ENCODE assay signal across 8 cellular contexts in genomic region chr10:123154943-123155505, GRCh38. TPM values are rescaled to one million over a fixed set of nuclear protein-coding genes. Genes with fewer than 3 reads are reported as not detected.
DNase-seq lines count a peak whose midpoint lies in the region; ATAC-seq and TF ChIP-seq lines count a peak whose summit lies in the region.

No MANE protein-coding gene starts in this region.

- peaks cover 22% of the 10 kb centered on the region for H3K27me3 Mint-ChIP-seq in HFFc6 (ENCODE audit: insufficient read depth)
- H3K27me3 Mint-ChIP-seq in dendritic cell treated with granulocyte-macrophage colony-stimulating factor and Interleukin-4, amounts not matched to agents 40 ng/mL and 50 ng/mL, for 4 days = peaks cover 34% of the 10 kb centered on the region

- H4K20me1 ChIP-seq in OCI-LY7 (ENCODE audit: insufficient read depth, low read length) = peaks cover 42% of the 10 kb centered on the region

- peak overlapping the region; percentile 98 for H3K27ac Mint-ChIP-seq in HFFc6
- H3K27ac Mint-ChIP-seq in dendritic cell treated with granulocyte-macrophage colony-stimulating factor and Interleukin-4, amounts not matched to agents 40 ng/mL and 50 ng/mL, for 4 days = peak overlapping the region; percentile 95

- H3K9me3 ChIP-seq in OCI-LY7 (ENCODE audit: low read length) (no peaks in the 10 kb centered on the region), mucosa of descending colon (no peaks in the 10 kb centered on the region)

- H3K9me3 Mint-ChIP-seq in HFFc6 = no peaks in the 10 kb centered on the region
- H3K9me3 Mint-ChIP-seq in dendritic cell treated with granulocyte-macrophage colony-stimulating factor and Interleukin-4, amounts not matched to agents 40 ng/mL and 50 ng/mL, for 4 days = no peaks in the 10 kb centered on the region

- no TSS peak for BruUV-seq in OCI-LY7 (replicated peaks; lab: Mats Ljungman, UMichigan)

- DNase-seq in NCI-H2227 (lab: John Stamatoyannopoulos, UW; ENCODE audit: unreplicated experiment) (peak; percentile 49), NCI-H2227 treated with DMSO at 0.1 percent for 48 hours (lab: John Stamatoyannopoulos, UW) (no peak), HFFc6 (peak; percentile 44), OCI-LY7 (ENCODE audit: low spot score) (no peak), mucosa of descending colon (peak in 1 of 3 donors; percentile 53), NCI-H345 (lab: John Stamatoyannopoulos, UW) (no peak), ureter (ENCODE audit: low spot score) (no peak)

- CTCF ChIA-PET in OCI-LY7 (lab: Charles Lee; ENCODE audit: unreplicated experiment) = no interaction called here

- peaks cover 54% of the 10 kb centered on the region for H3K36me3 ChIP-seq in OCI-LY7 (ENCODE audit: insufficient read depth, low read length)
- peaks cover 4% of the 10 kb centered on the region for H3K36me3 ChIP-seq in mucosa of descending colon (ENCODE audit: low read depth)

- peaks cover 40% of the 10 kb centered on the region for H3K36me3 Mint-ChIP-seq in HFFc6 (ENCODE audit: low read depth)
- peaks cover 50% of the 10 kb centered on the region for H3K36me3 Mint-ChIP-seq in dendritic cell treated with granulocyte-macrophage colony-stimulating factor and Interleukin-4, amounts not matched to agents 40 ng/mL and 50 ng/mL, for 4 days (ENCODE audit: low read depth)

- peaks cover 57% of the 10 kb centered on the region for H3K79me2 ChIP-seq in OCI-LY7 (ENCODE audit: insufficient read depth, low read depth, low read length)

- TF ChIP-seq CTCF in HFFc6 (IDR thresholded peaks at IDR 0.05) = no peak
- no peak for TF ChIP-seq CTCF in OCI-LY7 (conservative IDR thresholded peaks at IDR 0.05; ENCODE audit: low read length)
- TF ChIP-seq CTCF in mucosa of descending colon (IDR thresholded peaks at IDR 0.05) = no peak

- H2AFZ ChIP-seq in OCI-LY7 (ENCODE audit: low read length) = no peak overlapping the region

- H3K4me3 Mint-ChIP-seq in HFFc6 = peak overlapping the region; percentile 81
- H3K4me3 Mint-ChIP-seq in dendritic cell treated with granulocyte-macrophage colony-stimulating factor and Interleukin-4, amounts not matched to agents 40 ng/mL and 50 ng/mL, for 4 days = peak overlapping the region; percentile 96

- peak overlapping the region; percentile 72 for H3K4me2 ChIP-seq in OCI-LY7 (ENCODE audit: low read length)

- H3K4me3 ChIP-seq in OCI-LY7 (ENCODE audit: low read depth, low read length, poor library complexity, severe bottlenecking) (peak overlapping the region; percentile 92), mucosa of descending colon (peak overlapping the region; percentile 93)

- no peaks in the 10 kb centered on the region for H3K9me2 ChIP-seq in OCI-LY7 (ENCODE audit: insufficient read depth, low read length)

- POLR2A ChIA-PET in OCI-LY7 (lab: Charles Lee) = interaction anchor here (1.3 kb wide), 1 partner anchor 20 kb away, joined by 3 read pairs; no protein-coding TSS in a partner anchor

- H3K27ac ChIP-seq in OCI-LY7 (ENCODE audit: low read depth, low read length, poor library complexity, severe bottlenecking) = peak overlapping the region; percentile 83

- peaks cover 57% of the 10 kb centered on the region for H3K4me1 Mint-ChIP-seq in HFFc6 (ENCODE audit: low read depth)
- H3K4me1 Mint-ChIP-seq in dendritic cell treated with granulocyte-macrophage colony-stimulating factor and Interleukin-4, amounts not matched to agents 40 ng/mL and 50 ng/mL, for 4 days (ENCODE audit: low read depth) = peaks cover 44% of the 10 kb centered on the region

- intact Hi-C loops in OCI-LY7 (cut with micrococcal nuclease; ENCODE audit: unreplicated experiment) = loop anchor here (2.0 to 10.0 kb wide), 3 partner anchors 146 to 780 kb away; partner anchors contain the start of genes ACADSB, IKZF5 and PLEKHA1
- intact Hi-C loops in dendritic cell treated with granulocyte-macrophage colony-stimulating factor and Interleukin-4, amounts not matched to agents 40 ng/mL and 50 ng/mL, for 4 days (cut with micrococcal nuclease) = loop anchor here (2.0 to 5.0 kb wide), 2 partner anchors 146 to 783 kb away; partner anchors contain the start of genes ACADSB, IKZF5 and PLEKHA1
- intact Hi-C loops in mucosa of descending colon (cut with DNase I, micrococcal nuclease) = no loop called here

- H3K4me1 ChIP-seq in OCI-LY7 (ENCODE audit: insufficient read depth, low read length, poor library complexity, severe bottlenecking) (peaks cover 62% of the 10 kb centered on the region), mucosa of descending colon (ENCODE audit: low read depth) (peaks cover 20% of the 10 kb centered on the region)

- ATAC-seq in mucosa of descending colon = peak; percentile 60

RNA-seq across cellular contexts. Expression of gene BUB3, which starts 0.8 kb away (rescaled TPM):
- total RNA-seq in HFFc6 (2021; fragmentation: NEBNext Ultra II Directional; extraction: Animal tissue kit (Norgen Biotek cat#: 25700)) = 100 to 1,000 TPM; 154 to 214 (median 202) TPM
- 437 and 526 TPM in 2 replicates for total RNA-seq in OCI-LY7 (2014; rRNA removed; shearing (Covaris generic))
- total RNA-seq in OCI-LY7 (2022) = 312 and 335 TPM in 2 replicates
- 10 to 100 TPM; 65.0 to 81.1 (median 68.4) TPM for total RNA-seq in mucosa of descending colon
- total RNA-seq in ureter = 72.5 TPM

RNA-seq across cellular contexts. Expression of gene HMX2, which starts 7.1 kb away (rescaled TPM):
- not detected for total RNA-seq in HFFc6 (2021; fragmentation: NEBNext Ultra II Directional; extraction: Animal tissue kit (Norgen Biotek cat#: 25700))
- 1.2 and 2.0 TPM in 2 replicates for total RNA-seq in OCI-LY7 (2014; rRNA removed; shearing (Covaris generic))
- 1.7 and 2.4 TPM in 2 replicates for total RNA-seq in OCI-LY7 (2022)
- total RNA-seq in mucosa of descending colon = under 1 TPM; 0.17 to 0.25 (median 0.24) TPM
- not detected for total RNA-seq in ureter

RNA-seq across cellular contexts. Expression of gene HMX3, which starts 19.3 kb away (rescaled TPM):
- not detected for total RNA-seq in HFFc6 (2021; fragmentation: NEBNext Ultra II Directional; extraction: Animal tissue kit (Norgen Biotek cat#: 25700))
- 0.44 TPM in 1 of 2 replicates, not detected in the other for total RNA-seq in OCI-LY7 (2014; rRNA removed; shearing (Covaris generic))
- total RNA-seq in OCI-LY7 (2022) (not detected in 2 replicates), mucosa of descending colon (1 to 10 TPM in 1 of 3 donors, under 1 TPM in 1, not detected in 1; 0.92 to 1.4 TPM), ureter (not detected)

Comparison
In these comparisons a context has a peak if more than half of its experiments do, and no peak if none do; other contexts are left out.
1. DNase-seq: peak in NCI-H2227 (single experiment) and HFFc6 (single experiment); none in NCI-H2227 treated with DMSO at 0.1 percent for 48 hours (single experiment), OCI-LY7 (single experiment), NCI-H345 (single experiment) and ureter (single experiment).
2. intact Hi-C loops: an anchor here in OCI-LY7 (2.0 to 10.0 kb wide) and dendritic cell treated with granulocyte-macrophage colony-stimulating factor and Interleukin-4, amounts not matched to agents 40 ng/mL and 50 ng/mL, for 4 days (2.0 to 5.0 kb wide); none called in mucosa of descending colon.